ENCODE assay signal across 1 cellular context in the genomic region with DNA sequence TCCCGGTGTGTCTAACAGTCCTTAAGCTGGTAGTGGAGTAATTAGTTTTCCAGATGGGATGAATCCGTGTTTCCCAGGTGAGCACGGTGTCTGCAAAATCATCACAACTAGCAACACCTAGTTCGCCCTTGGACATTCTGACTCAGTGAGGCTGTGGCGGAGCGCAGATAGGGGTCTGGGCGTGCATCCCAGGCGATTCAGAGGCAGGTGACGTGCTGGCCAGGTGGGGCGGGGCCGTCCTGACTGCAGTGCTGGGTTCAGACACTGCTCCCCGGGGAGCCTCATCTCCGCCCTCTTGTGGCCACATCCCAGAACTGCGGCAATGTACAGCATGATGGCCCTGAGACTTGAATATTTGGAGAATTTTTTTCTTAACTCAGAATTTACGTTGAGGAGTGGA.
TF ChIP-seq lines count a peak whose summit lies in the region.

No MANE protein-coding gene starts in this region.

TF ChIP-seq in HepG2, 621 proteins besides CTCF, POLR2A, EP300 and RAD21 (continued from another document):
- TF ChIP-seq, protein P1, sequence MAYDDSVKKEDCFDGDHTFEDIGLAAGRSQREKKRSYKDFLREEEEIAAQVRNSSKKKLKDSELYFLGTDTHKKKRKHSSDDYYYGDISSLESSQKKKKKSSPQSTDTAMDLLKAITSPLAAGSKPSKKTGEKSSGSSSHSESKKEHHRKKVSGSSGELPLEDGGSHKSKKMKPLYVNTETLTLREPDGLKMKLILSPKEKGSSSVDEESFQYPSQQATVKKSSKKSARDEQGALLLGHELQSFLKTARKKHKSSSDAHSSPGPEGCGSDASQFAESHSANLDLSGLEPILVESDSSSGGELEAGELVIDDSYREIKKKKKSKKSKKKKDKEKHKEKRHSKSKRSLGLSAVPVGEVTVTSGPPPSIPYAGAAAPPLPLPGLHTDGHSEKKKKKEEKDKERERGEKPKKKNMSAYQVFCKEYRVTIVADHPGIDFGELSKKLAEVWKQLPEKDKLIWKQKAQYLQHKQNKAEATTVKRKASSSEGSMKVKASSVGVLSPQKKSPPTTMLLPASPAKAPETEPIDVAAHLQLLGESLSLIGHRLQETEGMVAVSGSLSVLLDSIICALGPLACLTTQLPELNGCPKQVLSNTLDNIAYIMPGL (CRISPR knock-in tag; IDR thresholded peaks at IDR 0.05; ENCODE audit: borderline replicate concordance in 1 of 2, low read depth in 1 of 2) = peak; percentile 43 to 45; a peak in 2 of 4 replicates
- TF ChIP-seq NR2F6 (IDR thresholded peaks at IDR 0.05) (no peak), NR2F6 (CRISPR knock-in tag; IDR thresholded peaks at IDR 0.05) (no peak), ZNF556 (CRISPR knock-in tag; IDR thresholded peaks at IDR 0.05; ENCODE audit: borderline replicate concordance) (0 out of 2 replicates have a peak, but pooled peaks have one; percentile 26), ZNF883 (CRISPR knock-in tag; IDR thresholded peaks at IDR 0.05; ENCODE audit: not compliant biosample characterization) (no peak), MAZ (IDR thresholded peaks at IDR 0.05; ENCODE audit: borderline replicate concordance, low read depth, low read length) (no peak), MAZ (CRISPR knock-in tag; IDR thresholded peaks at IDR 0.05; ENCODE audit: low read depth) (0 out of 2 replicates have a peak, but pooled peaks have one; percentile 23), ZC3H4 (CRISPR knock-in tag; IDR thresholded peaks at IDR 0.05; ENCODE audit: borderline replicate concordance) (no peak), JUND (CRISPR knock-in tag; IDR thresholded peaks at IDR 0.05) (0 out of 2 replicates have a peak, but pooled peaks have one; percentile 6), SMC3 (IDR thresholded peaks at IDR 0.05; ENCODE audit: low read length) (peak; percentile 61; the same call in 1 of the 2 replicates)
- TF ChIP-seq, protein P2, sequence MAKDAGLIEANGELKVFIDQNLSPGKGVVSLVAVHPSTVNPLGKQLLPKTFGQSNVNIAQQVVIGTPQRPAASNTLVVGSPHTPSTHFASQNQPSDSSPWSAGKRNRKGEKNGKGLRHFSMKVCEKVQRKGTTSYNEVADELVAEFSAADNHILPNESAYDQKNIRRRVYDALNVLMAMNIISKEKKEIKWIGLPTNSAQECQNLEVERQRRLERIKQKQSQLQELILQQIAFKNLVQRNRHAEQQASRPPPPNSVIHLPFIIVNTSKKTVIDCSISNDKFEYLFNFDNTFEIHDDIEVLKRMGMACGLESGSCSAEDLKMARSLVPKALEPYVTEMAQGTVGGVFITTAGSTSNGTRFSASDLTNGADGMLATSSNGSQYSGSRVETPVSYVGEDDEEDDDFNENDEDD (CRISPR knock-in tag; IDR thresholded peaks at IDR 0.05; ENCODE audit: borderline replicate concordance) = no peak
- TF ChIP-seq, protein P3, sequence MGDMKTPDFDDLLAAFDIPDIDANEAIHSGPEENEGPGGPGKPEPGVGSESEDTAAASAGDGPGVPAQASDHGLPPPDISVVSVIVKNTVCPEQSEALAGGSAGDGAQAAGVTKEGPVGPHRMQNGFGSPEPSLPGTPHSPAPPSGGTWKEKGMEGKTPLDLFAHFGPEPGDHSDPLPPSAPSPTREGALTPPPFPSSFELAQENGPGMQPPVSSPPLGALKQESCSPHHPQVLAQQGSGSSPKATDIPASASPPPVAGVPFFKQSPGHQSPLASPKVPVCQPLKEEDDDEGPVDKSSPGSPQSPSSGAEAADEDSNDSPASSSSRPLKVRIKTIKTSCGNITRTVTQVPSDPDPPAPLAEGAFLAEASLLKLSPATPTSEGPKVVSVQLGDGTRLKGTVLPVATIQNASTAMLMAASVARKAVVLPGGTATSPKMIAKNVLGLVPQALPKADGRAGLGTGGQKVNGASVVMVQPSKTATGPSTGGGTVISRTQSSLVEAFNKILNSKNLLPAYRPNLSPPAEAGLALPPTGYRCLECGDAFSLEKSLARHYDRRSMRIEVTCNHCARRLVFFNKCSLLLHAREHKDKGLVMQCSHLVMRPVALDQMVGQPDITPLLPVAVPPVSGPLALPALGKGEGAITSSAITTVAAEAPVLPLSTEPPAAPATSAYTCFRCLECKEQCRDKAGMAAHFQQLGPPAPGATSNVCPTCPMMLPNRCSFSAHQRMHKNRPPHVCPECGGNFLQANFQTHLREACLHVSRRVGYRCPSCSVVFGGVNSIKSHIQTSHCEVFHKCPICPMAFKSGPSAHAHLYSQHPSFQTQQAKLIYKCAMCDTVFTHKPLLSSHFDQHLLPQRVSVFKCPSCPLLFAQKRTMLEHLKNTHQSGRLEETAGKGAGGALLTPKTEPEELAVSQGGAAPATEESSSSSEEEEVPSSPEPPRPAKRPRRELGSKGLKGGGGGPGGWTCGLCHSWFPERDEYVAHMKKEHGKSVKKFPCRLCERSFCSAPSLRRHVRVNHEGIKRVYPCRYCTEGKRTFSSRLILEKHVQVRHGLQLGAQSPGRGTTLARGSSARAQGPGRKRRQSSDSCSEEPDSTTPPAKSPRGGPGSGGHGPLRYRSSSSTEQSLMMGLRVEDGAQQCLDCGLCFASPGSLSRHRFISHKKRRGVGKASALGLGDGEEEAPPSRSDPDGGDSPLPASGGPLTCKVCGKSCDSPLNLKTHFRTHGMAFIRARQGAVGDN (CRISPR knock-in tag; IDR thresholded peaks at IDR 0.05) = peak; percentile 58
- TF ChIP-seq, protein P4, sequence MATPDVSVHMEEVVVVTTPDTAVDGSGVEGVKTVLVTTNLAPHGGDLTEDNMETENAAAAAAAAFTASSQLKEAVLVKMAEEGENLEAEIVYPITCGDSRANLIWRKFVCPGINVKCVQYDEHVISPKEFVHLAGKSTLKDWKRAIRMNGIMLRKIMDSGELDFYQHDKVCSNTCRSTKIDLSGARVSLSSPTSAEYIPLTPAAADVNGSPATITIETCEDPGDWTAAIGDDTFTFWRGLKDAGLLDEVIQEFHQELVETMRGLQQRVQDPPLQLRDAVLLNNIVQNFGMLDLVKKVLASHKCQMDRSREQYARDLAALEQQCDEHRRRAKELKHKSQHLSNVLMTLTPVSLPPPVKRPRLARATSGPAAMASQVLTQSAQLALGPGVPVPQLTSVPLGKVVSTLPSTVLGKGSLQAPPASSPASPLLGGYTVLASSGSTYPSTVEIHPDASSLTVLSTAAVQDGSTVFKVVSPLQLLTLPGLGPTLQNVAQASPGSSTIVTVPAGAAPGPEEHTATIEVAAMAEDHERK (CRISPR knock-in tag; IDR thresholded peaks at IDR 0.05; ENCODE audit: low read depth) = no peak
TF ChIP-seq in HepG2: peak in this region for 16.
